ENCODE assay signal across 1 cellular context in the genomic region with DNA sequence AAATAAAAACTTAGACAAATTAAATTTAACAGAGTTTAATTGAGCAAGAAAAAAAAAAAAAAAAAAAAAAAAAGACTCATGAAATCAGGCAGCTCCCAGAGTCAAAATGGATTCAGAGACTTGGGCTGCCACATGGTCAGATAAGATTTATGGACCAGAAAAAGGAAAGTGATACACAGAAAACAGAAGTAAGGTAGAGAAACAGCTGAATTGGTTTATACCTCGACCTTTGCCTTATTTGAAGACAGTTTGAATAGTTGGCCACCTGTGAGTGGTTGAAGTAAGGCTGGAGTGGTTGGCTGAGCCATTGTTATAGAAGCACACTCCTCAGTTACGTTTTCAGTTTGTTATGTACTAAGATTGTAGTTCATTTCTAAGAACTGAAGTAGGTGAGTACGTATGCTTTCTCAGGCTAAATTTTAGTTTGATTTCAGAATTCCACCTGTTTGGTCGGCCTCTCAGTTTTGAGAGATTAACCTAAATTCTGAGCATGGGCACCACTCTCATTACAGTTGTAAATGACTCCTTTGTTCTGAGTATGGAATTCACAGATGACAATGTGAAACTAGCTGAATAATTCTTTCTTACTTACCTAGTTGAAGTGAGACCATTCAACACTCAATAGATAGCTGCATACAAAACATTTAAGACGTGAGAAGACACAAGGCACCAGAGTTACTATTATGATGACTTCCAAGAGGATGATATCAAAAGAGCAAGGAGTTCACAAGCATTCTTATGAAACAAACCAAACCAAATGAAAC.
TF ChIP-seq lines count a peak whose summit lies in the region.

No MANE protein-coding gene starts in this region.

TF ChIP-seq in SK-N-SH treated with all-trans-retinoic acid at 6 μM for 48 hours, 23 proteins besides CTCF, POLR2A, EP300 and RAD21 (continued from another document):
- TF ChIP-seq, protein P1, sequence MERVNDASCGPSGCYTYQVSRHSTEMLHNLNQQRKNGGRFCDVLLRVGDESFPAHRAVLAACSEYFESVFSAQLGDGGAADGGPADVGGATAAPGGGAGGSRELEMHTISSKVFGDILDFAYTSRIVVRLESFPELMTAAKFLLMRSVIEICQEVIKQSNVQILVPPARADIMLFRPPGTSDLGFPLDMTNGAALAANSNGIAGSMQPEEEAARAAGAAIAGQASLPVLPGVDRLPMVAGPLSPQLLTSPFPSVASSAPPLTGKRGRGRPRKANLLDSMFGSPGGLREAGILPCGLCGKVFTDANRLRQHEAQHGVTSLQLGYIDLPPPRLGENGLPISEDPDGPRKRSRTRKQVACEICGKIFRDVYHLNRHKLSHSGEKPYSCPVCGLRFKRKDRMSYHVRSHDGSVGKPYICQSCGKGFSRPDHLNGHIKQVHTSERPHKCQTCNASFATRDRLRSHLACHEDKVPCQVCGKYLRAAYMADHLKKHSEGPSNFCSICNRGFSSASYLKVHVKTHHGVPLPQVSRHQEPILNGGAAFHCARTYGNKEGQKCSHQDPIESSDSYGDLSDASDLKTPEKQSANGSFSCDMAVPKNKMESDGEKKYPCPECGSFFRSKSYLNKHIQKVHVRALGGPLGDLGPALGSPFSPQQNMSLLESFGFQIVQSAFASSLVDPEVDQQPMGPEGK (CRISPR knock-in tag; IDR thresholded peaks at IDR 0.05; ENCODE audit: borderline replicate concordance), result no peak
- TF ChIP-seq ESRRG (CRISPR knock-in tag; IDR thresholded peaks at IDR 0.05), result no peak
- TF ChIP-seq PPARA (CRISPR knock-in tag; IDR thresholded peaks at IDR 0.05; ENCODE audit: borderline replicate concordance), result no peak
- no peak for TF ChIP-seq ISL1 (CRISPR knock-in tag; IDR thresholded peaks at IDR 0.05)
- TF ChIP-seq, protein P2, sequence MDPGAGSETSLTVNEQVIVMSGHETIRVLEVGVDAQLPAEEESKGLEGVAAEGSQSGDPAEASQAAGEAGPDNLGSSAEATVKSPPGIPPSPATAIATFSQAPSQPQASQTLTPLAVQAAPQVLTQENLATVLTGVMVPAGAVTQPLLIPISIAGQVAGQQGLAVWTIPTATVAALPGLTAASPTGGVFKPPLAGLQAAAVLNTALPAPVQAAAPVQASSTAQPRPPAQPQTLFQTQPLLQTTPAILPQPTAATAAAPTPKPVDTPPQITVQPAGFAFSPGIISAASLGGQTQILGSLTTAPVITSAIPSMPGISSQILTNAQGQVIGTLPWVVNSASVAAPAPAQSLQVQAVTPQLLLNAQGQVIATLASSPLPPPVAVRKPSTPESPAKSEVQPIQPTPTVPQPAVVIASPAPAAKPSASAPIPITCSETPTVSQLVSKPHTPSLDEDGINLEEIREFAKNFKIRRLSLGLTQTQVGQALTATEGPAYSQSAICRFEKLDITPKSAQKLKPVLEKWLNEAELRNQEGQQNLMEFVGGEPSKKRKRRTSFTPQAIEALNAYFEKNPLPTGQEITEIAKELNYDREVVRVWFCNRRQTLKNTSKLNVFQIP (CRISPR knock-in tag; IDR thresholded peaks at IDR 0.05; ENCODE audit: borderline replicate concordance, low read depth), result no peak
- TF ChIP-seq SNAI2 (CRISPR knock-in tag; IDR thresholded peaks at IDR 0.05), result no peak
- TF ChIP-seq, protein P3, sequence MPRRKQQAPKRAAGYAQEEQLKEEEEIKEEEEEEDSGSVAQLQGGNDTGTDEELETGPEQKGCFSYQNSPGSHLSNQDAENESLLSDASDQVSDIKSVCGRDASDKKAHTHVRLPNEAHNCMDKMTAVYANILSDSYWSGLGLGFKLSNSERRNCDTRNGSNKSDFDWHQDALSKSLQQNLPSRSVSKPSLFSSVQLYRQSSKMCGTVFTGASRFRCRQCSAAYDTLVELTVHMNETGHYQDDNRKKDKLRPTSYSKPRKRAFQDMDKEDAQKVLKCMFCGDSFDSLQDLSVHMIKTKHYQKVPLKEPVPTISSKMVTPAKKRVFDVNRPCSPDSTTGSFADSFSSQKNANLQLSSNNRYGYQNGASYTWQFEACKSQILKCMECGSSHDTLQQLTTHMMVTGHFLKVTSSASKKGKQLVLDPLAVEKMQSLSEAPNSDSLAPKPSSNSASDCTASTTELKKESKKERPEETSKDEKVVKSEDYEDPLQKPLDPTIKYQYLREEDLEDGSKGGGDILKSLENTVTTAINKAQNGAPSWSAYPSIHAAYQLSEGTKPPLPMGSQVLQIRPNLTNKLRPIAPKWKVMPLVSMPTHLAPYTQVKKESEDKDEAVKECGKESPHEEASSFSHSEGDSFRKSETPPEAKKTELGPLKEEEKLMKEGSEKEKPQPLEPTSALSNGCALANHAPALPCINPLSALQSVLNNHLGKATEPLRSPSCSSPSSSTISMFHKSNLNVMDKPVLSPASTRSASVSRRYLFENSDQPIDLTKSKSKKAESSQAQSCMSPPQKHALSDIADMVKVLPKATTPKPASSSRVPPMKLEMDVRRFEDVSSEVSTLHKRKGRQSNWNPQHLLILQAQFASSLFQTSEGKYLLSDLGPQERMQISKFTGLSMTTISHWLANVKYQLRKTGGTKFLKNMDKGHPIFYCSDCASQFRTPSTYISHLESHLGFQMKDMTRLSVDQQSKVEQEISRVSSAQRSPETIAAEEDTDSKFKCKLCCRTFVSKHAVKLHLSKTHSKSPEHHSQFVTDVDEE (CRISPR knock-in tag; IDR thresholded peaks at IDR 0.05), result no peak
- TF ChIP-seq ZNF70 (CRISPR knock-in tag; IDR thresholded peaks at IDR 0.05), result no peak
